ENCODE assay signal across 1 cellular context in genomic region chr3:12089080-12089479, GRCh38.
DNase-seq lines count a peak whose midpoint lies in the region; ATAC-seq, FAIRE-seq and TF ChIP-seq lines count a peak whose summit lies in the region.
"Not testable (repeated sequence)": the region's sequence is repeated elsewhere in the genome, so short reads cannot be mapped to it uniquely, and the experiment has no call there.

No MANE protein-coding gene starts in this region.

- not testable (repeated sequence) for FAIRE-seq in K562 (lab: Jason Lieb, UNC)

- not testable (repeated sequence) for H3K4me3 ChIP-seq in K562

- ATAC-seq in K562, result not testable (repeated sequence)

- H2AFZ ChIP-seq in K562 (ENCODE audit: low read depth, low read length), result not testable (repeated sequence)

- not testable (repeated sequence) for H3K27me3 ChIP-seq in K562 (ENCODE audit: control insufficient read depth in 2 of 2, insufficient read depth in 2 of 2, low read length in 2 of 2)

- in situ Hi-C loops in K562 (cut with MboI), result not testable (repeated sequence)

- not testable (repeated sequence) for TF ChIP-seq POLR2A in K562 (conservative IDR thresholded peaks at IDR 0.05)

- not testable (repeated sequence) for H3K9ac ChIP-seq in K562 (ENCODE audit: insufficient read depth in 1 of 2, low read depth in 2 of 2, low read length in 2 of 2)

- not testable (repeated sequence) for TF ChIP-seq EP300 in K562 (IDR thresholded peaks at IDR 0.05; ENCODE audit: low read length)

- intact Hi-C loops in K562 (cut with micrococcal nuclease), result not testable (repeated sequence)

- not testable (repeated sequence) for H3K27ac ChIP-seq in K562 (ENCODE audit: extremely low read depth, low read depth, low read length)

- H3K9me1 ChIP-seq in K562 (ENCODE audit: control insufficient read depth, insufficient read depth, low read length), result not testable (repeated sequence)

- BruUV-seq in K562 (replicated peaks; lab: Mats Ljungman, UMichigan), result not testable (repeated sequence)

- H4K20me1 ChIP-seq in K562 (replicated peaks; ENCODE audit: control insufficient read depth, insufficient read depth, low read length), result not testable (repeated sequence)

- CTCF ChIA-PET in K562 (lab: Yijun Ruan, JAX; ENCODE audit: low intra/inter-chr PET ratio), result not testable (repeated sequence)

- not testable (repeated sequence) for H3K36me3 ChIP-seq in K562 (ENCODE audit: control insufficient read depth, insufficient read depth, low read length)

- H3K4me2 ChIP-seq in K562 (ENCODE audit: insufficient read depth, low read length), result not testable (repeated sequence)

- 0% methylated on average over 2 of the region's 2 CpGs for WGBS in K562 (ENCODE audit: insufficient coverage, low coverage, missing lambda C conversion rate)

- not testable (repeated sequence) for TF ChIP-seq CTCF in K562 (IDR thresholded peaks at IDR 0.05 in 2 of 3, conservative IDR thresholded peaks at IDR 0.05 in 1 of 3; ENCODE audit: insufficient read depth in 2 of 3, low read depth in 1 of 3, low read length in 3 of 3)

- not testable (repeated sequence) for TF ChIP-seq RAD21 in K562 (CRISPR knock-in tag; conservative IDR thresholded peaks at IDR 0.05 in 1 of 2, IDR thresholded peaks at IDR 0.05 in 1 of 2)

- not testable (repeated sequence) for H3K79me2 ChIP-seq in K562 (ENCODE audit: control insufficient read depth, insufficient read depth, low read length)

- not testable (repeated sequence) for H3K9me3 ChIP-seq in K562 (replicated peaks; ENCODE audit: control insufficient read depth, insufficient read depth, low read depth, low read length)

- H3K4me1 ChIP-seq in K562 (replicated peaks in 1 of 2; ENCODE audit: control insufficient read depth in 2 of 2, insufficient read depth in 2 of 2, low read length in 2 of 2), result not testable (repeated sequence)

- not testable (repeated sequence) for DNase-seq in K562 (ENCODE audit: extremely low read depth in 1 of 4, low spot score in 3 of 4)

- POLR2A ChIA-PET in K562 (lab: Yijun Ruan, JAX), result interaction anchor here (0.6 kb wide), 1 partner anchor 18 kb away, joined by 4 read pairs; no protein-coding TSS in a partner anchor

TF ChIP-seq in K562, 482 proteins besides CTCF, POLR2A, EP300 and RAD21:
- peak; percentile 93 for TF ChIP-seq ZNF431 (CRISPR knock-in tag; IDR thresholded peaks at IDR 0.05)
